In the genomic region with DNA sequence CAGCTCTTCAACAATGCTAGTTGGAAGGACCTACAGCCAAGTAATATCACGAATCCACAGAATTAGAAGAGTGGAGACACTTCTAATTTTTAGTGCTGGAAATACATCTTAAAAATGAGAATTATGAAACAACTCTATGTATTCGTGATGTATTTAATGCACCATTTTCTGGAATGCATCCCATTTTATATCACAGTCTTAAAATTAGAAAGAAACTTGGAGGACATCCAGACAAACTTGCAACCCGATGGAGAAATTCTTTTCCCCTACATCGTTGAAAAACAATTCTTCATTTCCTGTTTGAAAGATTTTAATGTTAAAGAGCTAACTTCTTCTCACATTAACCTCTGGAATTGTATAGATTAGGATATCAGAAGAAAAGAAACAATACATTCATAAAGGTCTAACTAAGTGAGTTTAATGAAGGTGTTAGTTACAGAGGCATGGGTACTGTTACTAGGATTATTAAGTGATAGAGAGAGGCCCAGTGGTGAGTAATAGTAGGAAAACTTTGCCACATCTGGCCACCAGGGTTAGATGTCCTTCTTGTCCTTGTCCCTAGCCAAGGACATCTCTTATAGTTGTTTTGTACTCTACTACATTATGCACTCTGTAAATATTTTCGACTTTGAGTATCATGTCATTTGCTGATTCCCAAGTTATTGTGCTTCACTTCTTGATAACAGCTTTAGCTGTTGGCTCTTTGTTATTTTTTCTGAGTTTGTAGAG, we compare ENCODE assay signal across 18 cellular contexts.
"Had no signal": no experiment of that assay in that cellular context is flagged by ENCODE, and none has a peak within 500 bp of the region (broad histone marks: within the 10 kb centered on the region; RNA-seq: fewer than 3 reads in every experiment).

No MANE protein-coding gene starts in this region.

- H3K27me3 Mint-ChIP-seq: activated CD4-positive, alpha-beta T cell treated with anti-CD3 and anti-CD28 coated beads, Interleukin-2, amount 10 ng/mL, durations not matched to agents 24 days and 14 days; activated CD8-positive, alpha-beta memory T cell treated with anti-CD3 and anti-CD28 coated beads, Interleukin-2, amount 10 ng/mL, durations not matched to agents 7 days and 5 days; activated CD8-positive, alpha-beta T cell treated with anti-CD3 and anti-CD28 coated beads for 36 hours; activated naive CD4-positive, alpha-beta T cell treated with anti-CD3 and anti-CD28 coated beads, Interleukin-2, amount 50 U/mL, for 24 hours; stimulated activated naive B cell treated with anti-CD40 and anti-IgM and Interleukin-4, amounts not matched to agents 10 μg/mL and 1 μg/mL and 100 μg/mL, for 72 hours had no signal

- H3K4me3 ChIP-seq: ascending aorta, sigmoid colon, testis, uterus had no signal

- ATAC-seq: activated CD4-positive, CD25-positive, alpha-beta regulatory T cell treated with anti-CD3 and anti-CD28 coated beads, Interleukin-2, amount 50 U/mL, for 24 hours; activated CD8-positive, alpha-beta memory T cell treated with anti-CD3 and anti-CD28 coated beads, Interleukin-2, amount 10 ng/mL, durations not matched to agents 7 days and 5 days; activated CD8-positive, alpha-beta T cell treated with anti-CD3 and anti-CD28 coated beads for 36 hours; stimulated activated naive B cell treated with anti-CD40 and anti-IgM and Interleukin-4, amounts not matched to agents 10 μg/mL and 1 μg/mL and 100 μg/mL, for 72 hours had no signal

- H3K27me3 ChIP-seq: ascending aorta, brain microvascular endothelial cell, sigmoid colon, testis, uterus had no signal

- DNase-seq: activated CD4-positive, alpha-beta T cell treated with anti-CD3 and anti-CD28 coated beads, Interleukin-2, amount 10 ng/mL, durations not matched to agents 24 days and 14 days; activated CD8-positive, alpha-beta memory T cell treated with anti-CD3 and anti-CD28 coated beads, Interleukin-2, amount 10 ng/mL, durations not matched to agents 7 days and 5 days; activated CD8-positive, alpha-beta T cell treated with anti-CD3 and anti-CD28 coated beads for 36 hours; activated gamma-delta T cell treated with Interleukin-2 at 50 U/mL for 16 hours; activated T-cell treated with anti-CD3 and anti-CD28 coated beads for 4 hours; brain microvascular endothelial cell; cortex of kidney; foreskin melanocyte; nephron progenitor cell; sigmoid colon; stimulated activated CD4-positive, alpha-beta T cell treated with anti-CD3 and anti-CD28 coated beads, Interleukin-2, amount 100 ng/mL, for 48 hours; stimulated activated CD8-positive, alpha-beta memory T cell treated with anti-CD3 and anti-CD28 coated beads, Interleukin-4, amount 100 ng/mL, for 48 hours; stimulated activated naive B cell treated with anti-CD40 and anti-IgM and Interleukin-4, amounts not matched to agents 10 μg/mL and 1 μg/mL and 100 μg/mL, for 72 hours; testis; uterus had no signal

- H3K4me1 Mint-ChIP-seq: activated CD4-positive, alpha-beta T cell treated with anti-CD3 and anti-CD28 coated beads, Interleukin-2, amount 10 ng/mL, durations not matched to agents 24 days and 14 days; activated CD8-positive, alpha-beta memory T cell treated with anti-CD3 and anti-CD28 coated beads, Interleukin-2, amount 10 ng/mL, durations not matched to agents 7 days and 5 days; activated naive CD4-positive, alpha-beta T cell treated with anti-CD3 and anti-CD28 coated beads, Interleukin-2, amount 50 U/mL, for 24 hours; nephron progenitor cell; stimulated activated naive B cell treated with anti-CD40 and anti-IgM and Interleukin-4, amounts not matched to agents 10 μg/mL and 1 μg/mL and 100 μg/mL, for 72 hours had no signal

- H3K4me3 Mint-ChIP-seq: activated CD4-positive, alpha-beta T cell treated with anti-CD3 and anti-CD28 coated beads, Interleukin-2, amount 10 ng/mL, durations not matched to agents 24 days and 14 days; activated CD8-positive, alpha-beta memory T cell treated with anti-CD3 and anti-CD28 coated beads, Interleukin-2, amount 10 ng/mL, durations not matched to agents 7 days and 5 days; activated CD8-positive, alpha-beta T cell treated with anti-CD3 and anti-CD28 coated beads for 36 hours; activated naive CD4-positive, alpha-beta T cell treated with anti-CD3 and anti-CD28 coated beads, Interleukin-2, amount 50 U/mL, for 24 hours; nephron progenitor cell; stimulated activated naive B cell treated with anti-CD40 and anti-IgM and Interleukin-4, amounts not matched to agents 10 μg/mL and 1 μg/mL and 100 μg/mL, for 72 hours had no signal

- H3K36me3 Mint-ChIP-seq: activated CD8-positive, alpha-beta memory T cell treated with anti-CD3 and anti-CD28 coated beads, Interleukin-2, amount 10 ng/mL, durations not matched to agents 7 days and 5 days; activated naive CD4-positive, alpha-beta T cell treated with anti-CD3 and anti-CD28 coated beads, Interleukin-2, amount 50 U/mL, for 24 hours; stimulated activated naive B cell treated with anti-CD40 and anti-IgM and Interleukin-4, amounts not matched to agents 10 μg/mL and 1 μg/mL and 100 μg/mL, for 72 hours had no signal

- H3K27ac Mint-ChIP-seq: activated CD4-positive, alpha-beta T cell treated with anti-CD3 and anti-CD28 coated beads, Interleukin-2, amount 10 ng/mL, durations not matched to agents 24 days and 14 days; activated CD8-positive, alpha-beta memory T cell treated with anti-CD3 and anti-CD28 coated beads, Interleukin-2, amount 10 ng/mL, durations not matched to agents 7 days and 5 days; activated CD8-positive, alpha-beta T cell treated with anti-CD3 and anti-CD28 coated beads for 36 hours; activated naive CD4-positive, alpha-beta T cell treated with anti-CD3 and anti-CD28 coated beads, Interleukin-2, amount 50 U/mL, for 24 hours; nephron progenitor cell; stimulated activated naive B cell treated with anti-CD40 and anti-IgM and Interleukin-4, amounts not matched to agents 10 μg/mL and 1 μg/mL and 100 μg/mL, for 72 hours had no signal

- H3K9me3 ChIP-seq: ascending aorta, sigmoid colon, testis, uterus had no signal

- H3K27ac ChIP-seq: ascending aorta, brain microvascular endothelial cell, sigmoid colon, testis, uterus had no signal

- H3K4me1 ChIP-seq: ascending aorta, sigmoid colon, testis, uterus had no signal
